In genomic region chr11:65382036-65382803, GRCh38 we compare ENCODE assay signal across 1 cellular context.
TF ChIP-seq lines count a peak whose summit lies in the region.

SLC25A45 (minus strand) TSS chr11:65382646; CDS start chr11:65381951, 695 bp downstream.

TF ChIP-seq in HepG2, 621 proteins besides CTCF, POLR2A, EP300 and RAD21 (continued from another document and continues in another):
- TF ChIP-seq FOXP4 (CRISPR knock-in tag; IDR thresholded peaks at IDR 0.05) (peak; percentile 78), DPF2 (CRISPR knock-in tag; IDR thresholded peaks at IDR 0.05; ENCODE audit: borderline replicate concordance, low read depth) (peak; percentile 83), ZNF781 (CRISPR knock-in tag; IDR thresholded peaks at IDR 0.05; ENCODE audit: borderline replicate concordance, not compliant biosample characterization) (peak; percentile 28), ZNF652 (CRISPR knock-in tag; IDR thresholded peaks at IDR 0.05; ENCODE audit: borderline replicate concordance, low read depth) (peak; percentile 45; the same call in 1 of the 2 replicates), ZC3H4 (CRISPR knock-in tag; IDR thresholded peaks at IDR 0.05; ENCODE audit: borderline replicate concordance) (peak; percentile 80), ZNF878 (CRISPR knock-in tag; IDR thresholded peaks at IDR 0.05) (peak; percentile 91), ZNF317 (CRISPR knock-in tag; IDR thresholded peaks at IDR 0.05) (peak; percentile 60; the same call in 1 of the 2 replicates), HNRNPH1 (optimal IDR thresholded peaks at IDR 0.05; ENCODE audit: low read depth, low read length) (no peak), ZSCAN12 (CRISPR knock-in tag; IDR thresholded peaks at IDR 0.05) (no peak), RXRA (CRISPR knock-in tag; IDR thresholded peaks at IDR 0.05) (peak; percentile 96), AGO1 (IDR thresholded peaks at IDR 0.05; ENCODE audit: low read depth, low read length, poor library complexity, severe bottlenecking) (peak; percentile 65), RBFOX2 (IDR thresholded peaks at IDR 0.05; ENCODE audit: low read depth, low read length) (peak; percentile 92), CBX2 (IDR thresholded peaks at IDR 0.05; ENCODE audit: low read depth, low read length) (no peak), CBX2 (CRISPR knock-in tag; IDR thresholded peaks at IDR 0.05; ENCODE audit: low read depth) (no peak), SRF (IDR thresholded peaks at IDR 0.05; ENCODE audit: low read depth, low read length) (peak; percentile 27; the same call in 1 of the 2 replicates), ZUFSP (CRISPR knock-in tag; IDR thresholded peaks at IDR 0.05; ENCODE audit: borderline replicate concordance) (no peak), ZNF333 (CRISPR knock-in tag; IDR thresholded peaks at IDR 0.05; ENCODE audit: borderline replicate concordance) (peak; percentile 41; the same call in 1 of the 2 replicates), ZNF382 (CRISPR knock-in tag; IDR thresholded peaks at IDR 0.05; ENCODE audit: borderline replicate concordance) (no peak), NKX3-1 (CRISPR knock-in tag; IDR thresholded peaks at IDR 0.05) (no peak), HMGA1 (CRISPR knock-in tag; conservative IDR thresholded peaks at IDR 0.05) (no peak), MXD4 (CRISPR knock-in tag; IDR thresholded peaks at IDR 0.05) (peak; percentile 78; the same call in 1 of the 2 replicates), TBP (CRISPR knock-in tag; IDR thresholded peaks at IDR 0.05) (no peak), TEAD3 (CRISPR knock-in tag; optimal IDR thresholded peaks at IDR 0.05; ENCODE audit: borderline replicate concordance) (peak; percentile 64), BORCS8-MEF2B (CRISPR knock-in tag; IDR thresholded peaks at IDR 0.05) (peak; percentile 50; the same call in 1 of the 2 replicates), ZNF687 (CRISPR knock-in tag; IDR thresholded peaks at IDR 0.05) (peak; percentile 97), ZFY (CRISPR knock-in tag; IDR thresholded peaks at IDR 0.05) (peak; percentile 91), KDM5A (IDR thresholded peaks at IDR 0.05; ENCODE audit: borderline replicate concordance, low read length) (no peak), NCOR1 (IDR thresholded peaks at IDR 0.05; ENCODE audit: borderline replicate concordance, low read length) (peak; percentile 83; the same call in 1 of the 2 replicates), MEF2D (CRISPR knock-in tag; IDR thresholded peaks at IDR 0.05) (peak; percentile 94), SAP130 (CRISPR knock-in tag; IDR thresholded peaks at IDR 0.05; ENCODE audit: low read depth) (peak; percentile 92), ZNF207 (IDR thresholded peaks at IDR 0.05; ENCODE audit: borderline replicate concordance) (no peak), ISL2 (CRISPR knock-in tag; IDR thresholded peaks at IDR 0.05) (peak; percentile 57)
- TF ChIP-seq, protein P1, sequence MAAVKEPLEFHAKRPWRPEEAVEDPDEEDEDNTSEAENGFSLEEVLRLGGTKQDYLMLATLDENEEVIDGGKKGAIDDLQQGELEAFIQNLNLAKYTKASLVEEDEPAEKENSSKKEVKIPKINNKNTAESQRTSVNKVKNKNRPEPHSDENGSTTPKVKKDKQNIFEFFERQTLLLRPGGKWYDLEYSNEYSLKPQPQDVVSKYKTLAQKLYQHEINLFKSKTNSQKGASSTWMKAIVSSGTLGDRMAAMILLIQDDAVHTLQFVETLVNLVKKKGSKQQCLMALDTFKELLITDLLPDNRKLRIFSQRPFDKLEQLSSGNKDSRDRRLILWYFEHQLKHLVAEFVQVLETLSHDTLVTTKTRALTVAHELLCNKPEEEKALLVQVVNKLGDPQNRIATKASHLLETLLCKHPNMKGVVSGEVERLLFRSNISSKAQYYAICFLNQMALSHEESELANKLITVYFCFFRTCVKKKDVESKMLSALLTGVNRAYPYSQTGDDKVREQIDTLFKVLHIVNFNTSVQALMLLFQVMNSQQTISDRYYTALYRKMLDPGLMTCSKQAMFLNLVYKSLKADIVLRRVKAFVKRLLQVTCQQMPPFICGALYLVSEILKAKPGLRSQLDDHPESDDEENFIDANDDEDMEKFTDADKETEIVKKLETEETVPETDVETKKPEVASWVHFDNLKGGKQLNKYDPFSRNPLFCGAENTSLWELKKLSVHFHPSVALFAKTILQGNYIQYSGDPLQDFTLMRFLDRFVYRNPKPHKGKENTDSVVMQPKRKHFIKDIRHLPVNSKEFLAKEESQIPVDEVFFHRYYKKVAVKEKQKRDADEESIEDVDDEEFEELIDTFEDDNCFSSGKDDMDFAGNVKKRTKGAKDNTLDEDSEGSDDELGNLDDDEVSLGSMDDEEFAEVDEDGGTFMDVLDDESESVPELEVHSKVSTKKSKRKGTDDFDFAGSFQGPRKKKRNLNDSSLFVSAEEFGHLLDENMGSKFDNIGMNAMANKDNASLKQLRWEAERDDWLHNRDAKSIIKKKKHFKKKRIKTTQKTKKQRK (IDR thresholded peaks at IDR 0.05; ENCODE audit: low read length) = no peak
- TF ChIP-seq, protein P2, sequence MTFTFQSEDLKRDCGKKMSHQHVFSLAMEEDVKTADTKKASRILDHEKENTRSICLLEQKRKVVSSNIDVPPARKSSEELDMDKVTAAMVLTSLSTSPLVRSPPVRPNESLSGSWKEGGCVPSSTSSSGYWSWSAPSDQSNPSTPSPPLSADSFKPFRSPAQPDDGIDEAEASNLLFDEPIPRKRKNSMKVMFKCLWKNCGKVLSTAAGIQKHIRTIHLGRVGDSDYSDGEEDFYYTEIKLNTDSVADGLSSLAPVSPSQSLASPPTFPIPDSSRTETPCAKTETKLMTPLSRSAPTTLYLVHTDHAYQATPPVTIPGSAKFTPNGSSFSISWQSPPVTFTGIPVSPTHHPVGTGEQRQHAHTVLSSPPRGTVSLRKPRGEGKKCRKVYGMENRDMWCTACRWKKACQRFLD (CRISPR knock-in tag; IDR thresholded peaks at IDR 0.05; ENCODE audit: borderline replicate concordance) = 0 out of 2 replicates have a peak, but pooled peaks have one; percentile 36
- TF ChIP-seq, protein P3, sequence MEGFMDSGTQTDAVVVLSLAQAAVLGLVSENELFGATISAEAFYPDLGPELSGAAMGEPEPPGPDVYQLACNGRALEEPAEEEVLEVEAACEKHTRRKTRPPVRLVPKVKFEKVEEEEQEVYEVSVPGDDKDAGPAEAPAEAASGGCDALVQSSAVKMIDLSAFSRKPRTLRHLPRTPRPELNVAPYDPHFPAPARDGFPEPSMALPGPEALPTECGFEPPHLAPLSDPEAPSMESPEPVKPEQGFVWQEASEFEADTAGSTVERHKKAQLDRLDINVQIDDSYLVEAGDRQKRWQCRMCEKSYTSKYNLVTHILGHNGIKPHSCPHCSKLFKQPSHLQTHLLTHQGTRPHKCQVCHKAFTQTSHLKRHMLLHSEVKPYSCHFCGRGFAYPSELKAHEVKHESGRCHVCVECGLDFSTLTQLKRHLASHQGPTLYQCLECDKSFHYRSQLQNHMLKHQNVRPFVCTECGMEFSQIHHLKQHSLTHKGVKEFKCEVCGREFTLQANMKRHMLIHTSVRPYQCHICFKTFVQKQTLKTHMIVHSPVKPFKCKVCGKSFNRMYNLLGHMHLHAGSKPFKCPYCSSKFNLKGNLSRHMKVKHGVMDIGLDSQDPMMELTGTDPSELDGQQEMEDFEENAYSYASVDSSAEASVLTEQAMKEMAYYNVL (CRISPR knock-in tag; IDR thresholded peaks at IDR 0.05; ENCODE audit: borderline replicate concordance) = peak; percentile 31; the same call in 1 of the 2 replicates
- TF ChIP-seq, protein P4, sequence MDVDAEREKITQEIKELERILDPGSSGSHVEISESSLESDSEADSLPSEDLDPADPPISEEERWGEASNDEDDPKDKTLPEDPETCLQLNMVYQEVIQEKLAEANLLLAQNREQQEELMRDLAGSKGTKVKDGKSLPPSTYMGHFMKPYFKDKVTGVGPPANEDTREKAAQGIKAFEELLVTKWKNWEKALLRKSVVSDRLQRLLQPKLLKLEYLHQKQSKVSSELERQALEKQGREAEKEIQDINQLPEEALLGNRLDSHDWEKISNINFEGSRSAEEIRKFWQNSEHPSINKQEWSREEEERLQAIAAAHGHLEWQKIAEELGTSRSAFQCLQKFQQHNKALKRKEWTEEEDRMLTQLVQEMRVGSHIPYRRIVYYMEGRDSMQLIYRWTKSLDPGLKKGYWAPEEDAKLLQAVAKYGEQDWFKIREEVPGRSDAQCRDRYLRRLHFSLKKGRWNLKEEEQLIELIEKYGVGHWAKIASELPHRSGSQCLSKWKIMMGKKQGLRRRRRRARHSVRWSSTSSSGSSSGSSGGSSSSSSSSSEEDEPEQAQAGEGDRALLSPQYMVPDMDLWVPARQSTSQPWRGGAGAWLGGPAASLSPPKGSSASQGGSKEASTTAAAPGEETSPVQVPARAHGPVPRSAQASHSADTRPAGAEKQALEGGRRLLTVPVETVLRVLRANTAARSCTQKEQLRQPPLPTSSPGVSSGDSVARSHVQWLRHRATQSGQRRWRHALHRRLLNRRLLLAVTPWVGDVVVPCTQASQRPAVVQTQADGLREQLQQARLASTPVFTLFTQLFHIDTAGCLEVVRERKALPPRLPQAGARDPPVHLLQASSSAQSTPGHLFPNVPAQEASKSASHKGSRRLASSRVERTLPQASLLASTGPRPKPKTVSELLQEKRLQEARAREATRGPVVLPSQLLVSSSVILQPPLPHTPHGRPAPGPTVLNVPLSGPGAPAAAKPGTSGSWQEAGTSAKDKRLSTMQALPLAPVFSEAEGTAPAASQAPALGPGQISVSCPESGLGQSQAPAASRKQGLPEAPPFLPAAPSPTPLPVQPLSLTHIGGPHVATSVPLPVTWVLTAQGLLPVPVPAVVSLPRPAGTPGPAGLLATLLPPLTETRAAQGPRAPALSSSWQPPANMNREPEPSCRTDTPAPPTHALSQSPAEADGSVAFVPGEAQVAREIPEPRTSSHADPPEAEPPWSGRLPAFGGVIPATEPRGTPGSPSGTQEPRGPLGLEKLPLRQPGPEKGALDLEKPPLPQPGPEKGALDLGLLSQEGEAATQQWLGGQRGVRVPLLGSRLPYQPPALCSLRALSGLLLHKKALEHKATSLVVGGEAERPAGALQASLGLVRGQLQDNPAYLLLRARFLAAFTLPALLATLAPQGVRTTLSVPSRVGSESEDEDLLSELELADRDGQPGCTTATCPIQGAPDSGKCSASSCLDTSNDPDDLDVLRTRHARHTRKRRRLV (CRISPR knock-in tag; IDR thresholded peaks at IDR 0.05) = no peak; the same call in 1 of the 2 replicates
- TF ChIP-seq, protein P5, sequence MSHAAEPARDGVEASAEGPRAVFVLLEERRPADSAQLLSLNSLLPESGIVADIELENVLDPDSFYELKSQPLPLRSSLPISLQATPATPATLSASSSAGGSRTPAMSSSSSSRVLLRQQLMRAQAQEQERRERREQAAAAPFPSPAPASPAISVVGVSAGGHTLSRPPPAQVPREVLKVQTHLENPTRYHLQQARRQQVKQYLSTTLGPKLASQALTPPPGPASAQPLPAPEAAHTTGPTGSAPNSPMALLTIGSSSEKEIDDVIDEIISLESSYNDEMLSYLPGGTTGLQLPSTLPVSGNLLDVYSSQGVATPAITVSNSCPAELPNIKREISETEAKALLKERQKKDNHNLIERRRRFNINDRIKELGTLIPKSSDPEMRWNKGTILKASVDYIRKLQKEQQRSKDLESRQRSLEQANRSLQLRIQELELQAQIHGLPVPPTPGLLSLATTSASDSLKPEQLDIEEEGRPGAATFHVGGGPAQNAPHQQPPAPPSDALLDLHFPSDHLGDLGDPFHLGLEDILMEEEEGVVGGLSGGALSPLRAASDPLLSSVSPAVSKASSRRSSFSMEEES (CRISPR knock-in tag; IDR thresholded peaks at IDR 0.05) = peak; percentile 63
